ENCODE assay signal across 13 cellular contexts in the genomic region with DNA sequence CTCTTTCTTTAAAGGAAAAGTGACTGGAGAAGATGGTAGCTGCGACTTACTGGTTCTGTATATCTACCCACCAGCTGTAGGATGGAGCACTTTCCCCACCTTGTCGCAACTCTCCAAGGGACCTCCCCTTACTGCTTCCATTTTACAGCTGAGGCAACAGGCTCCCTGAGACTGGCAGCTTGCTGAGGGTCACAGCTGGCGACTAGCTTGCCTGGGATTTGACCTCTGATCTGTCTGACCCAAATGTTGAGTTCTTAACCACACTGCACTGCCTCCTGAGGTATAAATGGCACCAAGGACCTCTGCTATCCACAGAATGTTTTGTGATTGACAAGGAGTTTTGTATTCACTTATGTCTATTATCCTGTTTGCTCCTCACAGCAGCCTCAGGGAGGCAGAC.
A peak's percentile ranks its signal among the peaks of the same experiment; 100 is the strongest.
DNase-seq lines count a peak whose midpoint lies in the region; ATAC-seq and TF ChIP-seq lines count a peak whose summit lies in the region.
"Had no signal": no experiment of that assay in that cellular context is flagged by ENCODE, and none has a peak within 500 bp of the region (broad histone marks: within the 10 kb centered on the region; RNA-seq: fewer than 3 reads in every experiment).

No MANE protein-coding gene starts in this region.

- no peak for DNase-seq in RWPE1 (ENCODE audit: low spot score)
- DNase-seq in naive thymus-derived CD8-positive, alpha-beta T cell: peak in 1 of 10 donors; percentile 13
- no peak for DNase-seq in testis
- no peak for DNase-seq in NCI-H2107 treated with DMSO at 0.1 percent for 48 hours (lab: John Stamatoyannopoulos, UW; ENCODE audit: unreplicated experiment)
- DNase-seq in MV-4-11 (lab: John Stamatoyannopoulos, UW): no peak
- DNase-seq: activated CD8-positive, alpha-beta memory T cell treated with anti-CD3 and anti-CD28 coated beads, Interleukin-2, amount 50 U/mL, for 4 hours; kidney glomerular epithelial cell had no signal

- H3K27me3 ChIP-seq in testis: no peaks in the 10 kb centered on the region

- H3K36me3 Mint-ChIP-seq in naive thymus-derived CD8-positive, alpha-beta T cell: no peaks in the 10 kb centered on the region
- H3K36me3 Mint-ChIP-seq: activated naive CD4-positive, alpha-beta T cell treated with anti-CD3 and anti-CD28 coated beads, Interleukin-2, amount 50 U/mL, for 24 hours; CD8-positive, alpha-beta T cell; WTC11 had no signal

- POLR2A ChIA-PET in RWPE1 (lab: Yijun Ruan, JAX; ENCODE audit: low non-redundant PET): no interaction called here
- POLR2A ChIA-PET in naive thymus-derived CD8-positive, alpha-beta T cell (lab: Charles Lee): interaction anchor here (0.9 to 9.8 kb wide), 6 partner anchors 11 to 123 kb away, joined by 3 to 178 read pairs (median 9); no protein-coding TSS in a partner anchor

- peaks cover 49% of the 10 kb centered on the region for H3K4me1 ChIP-seq in testis

- H3K9me3 ChIP-seq in testis: no peaks in the 10 kb centered on the region

- no peaks in the 10 kb centered on the region for H3K27me3 Mint-ChIP-seq in naive thymus-derived CD8-positive, alpha-beta T cell
- H3K27me3 Mint-ChIP-seq: activated naive CD4-positive, alpha-beta T cell treated with anti-CD3 and anti-CD28 coated beads, Interleukin-2, amount 50 U/mL, for 24 hours had no signal

- CTCF ChIA-PET in RWPE1 (lab: Yijun Ruan, JAX): interaction anchor here (0.6 to 1.6 kb wide), 4 partner anchors 14 to 187 kb away, joined by 3 to 4 read pairs (median 4); no protein-coding TSS in a partner anchor

- H3K27ac Mint-ChIP-seq in naive thymus-derived CD8-positive, alpha-beta T cell: peak overlapping the region in 7 of 10 donors; percentile 7 to 94 (median 79)
- H3K27ac Mint-ChIP-seq: WTC11 had no signal

- 80% methylated on average over 3 of the region's 3 CpGs for WGBS in testis, 2 donors

- no peaks in the 10 kb centered on the region for H3K9me3 Mint-ChIP-seq in naive thymus-derived CD8-positive, alpha-beta T cell
- H3K9me3 Mint-ChIP-seq: activated naive CD4-positive, alpha-beta T cell treated with anti-CD3 and anti-CD28 coated beads, Interleukin-2, amount 50 U/mL, for 24 hours; CD8-positive, alpha-beta T cell; WTC11 had no signal

- H3K36me3 ChIP-seq in testis (ENCODE audit: low read depth, missing control alignments): no peaks in the 10 kb centered on the region

- peaks cover 48 to 94% (median 82%) of the 10 kb centered on the region in 4 donors for H3K4me1 Mint-ChIP-seq in naive thymus-derived CD8-positive, alpha-beta T cell

- H3K27ac ChIP-seq in RWPE1: peak overlapping the region; percentile 57
- H3K27ac ChIP-seq in cingulate gyrus (ENCODE audit: low read depth, low read length): peak overlapping the region; percentile 67
- peak overlapping the region; percentile 95 to 98 for H3K27ac ChIP-seq in testis

- intact Hi-C loops in testis (cut with DNase I; ENCODE audit: low total_unique reads): no loop called here

- TF ChIP-seq CTCF in RWPE1 (conservative IDR thresholded peaks at IDR 0.05; ENCODE audit: low read depth) (no peak), testis (IDR thresholded peaks at IDR 0.05) (no peak)

- H3K4me3 ChIP-seq in testis: no peak overlapping the region
- H3K4me3 ChIP-seq: smooth muscle cell had no signal

- no peak for ATAC-seq in naive thymus-derived CD8-positive, alpha-beta T cell
- ATAC-seq in GM18520 (IDR thresholded peaks at IDR 0.05; ENCODE audit: unreplicated experiment): no peak
- ATAC-seq: CD8-positive, alpha-beta T cell had no signal

- TF ChIP-seq POLR2A in testis (IDR thresholded peaks at IDR 0.05): no peak

- no peak overlapping the region for H3K4me3 Mint-ChIP-seq in naive thymus-derived CD8-positive, alpha-beta T cell
- H3K4me3 Mint-ChIP-seq: activated naive CD4-positive, alpha-beta T cell treated with anti-CD3 and anti-CD28 coated beads, Interleukin-2, amount 50 U/mL, for 24 hours; WTC11 had no signal
